8 cellular contexts compared by ENCODE assay signal in the genomic region with DNA sequence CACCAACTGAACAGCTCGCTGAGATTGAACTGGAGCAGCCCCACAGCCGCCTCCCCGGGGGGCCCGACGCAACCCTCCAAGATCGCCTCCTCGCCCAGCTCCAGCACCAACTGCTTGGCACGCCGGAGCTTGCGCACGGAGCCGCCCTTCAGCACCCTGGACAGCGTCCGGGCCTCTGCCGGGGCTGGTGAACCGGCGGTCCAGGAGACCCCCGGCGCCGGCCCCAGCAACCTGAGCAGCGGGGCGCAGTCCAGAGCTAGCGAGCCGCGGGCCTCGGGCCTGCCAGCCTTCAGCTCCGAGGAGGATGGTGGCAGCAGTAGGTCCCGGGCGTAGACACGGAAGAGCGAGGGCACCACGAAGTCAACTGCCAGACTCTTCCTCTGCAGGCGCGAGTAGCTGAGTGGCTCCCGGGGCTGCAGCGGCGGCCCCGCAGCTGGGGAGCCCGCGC.
A peak's percentile ranks its signal among the peaks of the same experiment; 100 is the strongest.
DNase-seq lines count a peak whose midpoint lies in the region; ATAC-seq and TF ChIP-seq lines count a peak whose summit lies in the region.

No MANE protein-coding gene starts in this region.

- H3K4me3 ChIP-seq in DND-41 (ENCODE audit: low read depth in 1 of 2, low read length in 2 of 2): no peak overlapping the region
- H3K4me3 ChIP-seq in NT2/D1 (ENCODE audit: insufficient read length, low read depth): peak overlapping the region; percentile 44
- H3K4me3 ChIP-seq in iPS-18c (ENCODE audit: insufficient read depth, low read depth, low read length): peak overlapping the region; percentile 61

- DNase-seq in DND-41: peak; percentile 16
- no peak for DNase-seq in NT2/D1 (ENCODE audit: low read depth, low spot score)
- DNase-seq in amygdala (lab: John Stamatoyannopoulos, UW): peak in 36 of 56 donors; percentile 4 to 62 (median 28)
- peak; percentile 12 for DNase-seq in smooth muscle cell of the brain vasculature (ENCODE audit: low read depth, low spot score)
- no peak for DNase-seq in NCI-H2107 (lab: John Stamatoyannopoulos, UW)
- no peak for DNase-seq in pons (ENCODE audit: low spot score)
- no peak for DNase-seq in NCI-H2196 treated with DMSO at 0.1 percent for 48 hours (lab: John Stamatoyannopoulos, UW; ENCODE audit: unreplicated experiment)

- no peaks in the 10 kb centered on the region for H3K9me3 ChIP-seq in DND-41 (ENCODE audit: insufficient read depth, low read length, severe bottlenecking)
- no peaks in the 10 kb centered on the region for H3K9me3 ChIP-seq in NT2/D1 (ENCODE audit: insufficient read depth, low read length)
- H3K9me3 ChIP-seq in iPS-18c (ENCODE audit: control insufficient read depth, insufficient read depth, low read length): no peaks in the 10 kb centered on the region

- TF ChIP-seq CTCF in DND-41 (IDR thresholded peaks at IDR 0.05; ENCODE audit: borderline replicate concordance, extremely low read depth, low read length, poor library complexity, severe bottlenecking): no peak

- no peak overlapping the region for H3K4me2 ChIP-seq in DND-41 (ENCODE audit: insufficient read depth, low read length)

- H3K36me3 ChIP-seq in DND-41 (ENCODE audit: insufficient read depth, low read length): no peaks in the 10 kb centered on the region
- H3K36me3 ChIP-seq in NT2/D1 (ENCODE audit: insufficient read depth, insufficient read length, low read length): no peaks in the 10 kb centered on the region

- no peak overlapping the region for H2AFZ ChIP-seq in DND-41 (ENCODE audit: low read depth, low read length)

- ATAC-seq in DND-41 (ENCODE audit: insufficient read depth, low read depth): no peak

- no peaks in the 10 kb centered on the region for H4K20me1 ChIP-seq in DND-41 (ENCODE audit: insufficient read depth, low read length)

- H3K27ac ChIP-seq in DND-41 (ENCODE audit: low read length): no peak overlapping the region

- H3K4me1 ChIP-seq in DND-41 (ENCODE audit: insufficient read depth, low read length) (no peaks in the 10 kb centered on the region), NT2/D1 (ENCODE audit: insufficient read depth, insufficient read length) (peaks cover 2% of the 10 kb centered on the region)

- H3K9ac ChIP-seq in DND-41 (ENCODE audit: low read depth, low read length) (no peak overlapping the region), NT2/D1 (ENCODE audit: insufficient read length, low read depth) (no peak overlapping the region)

- H3K79me2 ChIP-seq in DND-41 (ENCODE audit: insufficient read depth, low read length): no peaks in the 10 kb centered on the region

- H3K27me3 ChIP-seq in DND-41 (ENCODE audit: insufficient read depth, low read length, poor library complexity): peaks cover 8% of the 10 kb centered on the region
- H3K27me3 ChIP-seq in NT2/D1 (ENCODE audit: insufficient read depth, insufficient read length): peaks cover 67% of the 10 kb centered on the region

Comparison
In these comparisons a context has a peak if more than half of its experiments do, and no peak if none do; other contexts are left out.
1. DNase-seq: peak in DND-41 (single experiment), amygdala (36 of 56) and smooth muscle cell of the brain vasculature (single experiment); none in NT2/D1 (single experiment), NCI-H2107 (single experiment), pons (single experiment) and NCI-H2196 treated with DMSO at 0.1 percent for 48 hours (single experiment).
2. H3K4me3 ChIP-seq: peak in NT2/D1 (single experiment) and iPS-18c (single experiment); none in DND-41 (0 of 2).